Comparison of ENCODE assay signal across 16 cellular contexts in genomic region chr2:6932833-6933232, GRCh38. TPM values are rescaled to one million over a fixed set of nuclear protein-coding genes. Genes with fewer than 3 reads are reported as not detected.
DNase-seq lines count a peak whose midpoint lies in the region; ATAC-seq and TF ChIP-seq lines count a peak whose summit lies in the region.
"Had no signal": no experiment of that assay in that cellular context is flagged by ENCODE, and none has a peak within 500 bp of the region (broad histone marks: within the 10 kb centered on the region; RNA-seq: fewer than 3 reads in every experiment).

No MANE protein-coding gene starts in this region.

- H3K4me3 ChIP-seq in dorsolateral prefrontal cortex: peak overlapping the region; percentile 17 to 71 (median 52)
- H3K4me3 ChIP-seq in psoas muscle: no peak overlapping the region
- H3K4me3 ChIP-seq: BLaER1 treated with 17β-estradiol and CSF1 and Interleukin-3, amounts not matched to agents 10 nM and 100 nM; HAP-1 had no signal

- H3K27ac Mint-ChIP-seq in activated naive CD8-positive, alpha-beta T cell: peak overlapping the region; percentile 17
- no peak overlapping the region for H3K27ac Mint-ChIP-seq in activated naive CD8-positive, alpha-beta T cell treated with anti-CD3 and anti-CD28 coated beads, Interleukin-2, amount 50 U/mL, for 24 hours

- no peaks in the 10 kb centered on the region for H3K9me3 ChIP-seq in psoas muscle
- H3K9me3 ChIP-seq: HAP-1 had no signal

- H3K9me3 Mint-ChIP-seq in activated naive CD8-positive, alpha-beta T cell (ENCODE audit: low read depth): peaks cover 13% of the 10 kb centered on the region
- peaks cover 5% of the 10 kb centered on the region for H3K9me3 Mint-ChIP-seq in activated naive CD8-positive, alpha-beta T cell treated with anti-CD3 and anti-CD28 coated beads, Interleukin-2, amount 50 U/mL, for 24 hours

- H3K27me3 ChIP-seq in dorsolateral prefrontal cortex (no peaks in the 10 kb centered on the region), psoas muscle (ENCODE audit: insufficient read depth in 3 of 3, low read length in 2 of 3) (no peaks in the 10 kb centered on the region)
- H3K27me3 ChIP-seq: BLaER1 treated with 17β-estradiol and CSF1 and Interleukin-3, amounts not matched to agents 10 nM and 100 nM had no signal

- no peaks in the 10 kb centered on the region for H3K36me3 ChIP-seq in psoas muscle (ENCODE audit: insufficient read depth in 1 of 2, low read depth in 1 of 2)
- H3K36me3 ChIP-seq: HAP-1 had no signal

- peaks cover 87% of the 10 kb centered on the region for H3K4me1 Mint-ChIP-seq in activated naive CD8-positive, alpha-beta T cell (ENCODE audit: low read depth)
- H3K4me1 Mint-ChIP-seq in activated naive CD8-positive, alpha-beta T cell treated with anti-CD3 and anti-CD28 coated beads, Interleukin-2, amount 50 U/mL, for 24 hours: peaks cover 56% of the 10 kb centered on the region

- peaks cover 19% of the 10 kb centered on the region for H3K36me3 Mint-ChIP-seq in activated naive CD8-positive, alpha-beta T cell
- peaks cover 21% of the 10 kb centered on the region for H3K36me3 Mint-ChIP-seq in activated naive CD8-positive, alpha-beta T cell treated with anti-CD3 and anti-CD28 coated beads, Interleukin-2, amount 50 U/mL, for 24 hours (ENCODE audit: low read depth)

- H3K4me1 ChIP-seq in psoas muscle: peaks cover 44% of the 10 kb centered on the region

- no peaks in the 10 kb centered on the region for H3K27me3 Mint-ChIP-seq in activated naive CD8-positive, alpha-beta T cell
- H3K27me3 Mint-ChIP-seq in activated naive CD8-positive, alpha-beta T cell treated with anti-CD3 and anti-CD28 coated beads, Interleukin-2, amount 50 U/mL, for 24 hours: no peaks in the 10 kb centered on the region

- 94 to 98% (median 95%) methylated on average over 7 of the region's 7 CpGs for WGBS in psoas muscle, 3 donors

- no peak for ATAC-seq in activated naive CD8-positive, alpha-beta T cell treated with anti-CD3 and anti-CD28 coated beads, Interleukin-2, amount 50 U/mL, for 24 hours
- ATAC-seq in psoas muscle: no peak

- H3K4me3 Mint-ChIP-seq in activated naive CD8-positive, alpha-beta T cell: no peak overlapping the region
- no peak overlapping the region for H3K4me3 Mint-ChIP-seq in activated naive CD8-positive, alpha-beta T cell treated with anti-CD3 and anti-CD28 coated beads, Interleukin-2, amount 50 U/mL, for 24 hours

- TF ChIP-seq CTCF in dorsolateral prefrontal cortex (IDR thresholded peaks at IDR 0.05 in 54 of 56, conservative IDR thresholded peaks at IDR 0.05 in 2 of 56; ENCODE audit: low read depth in 1 of 56, partially characterized antibody in 56 of 56) (peak in 2 of 56 donors; percentile 7 to 15), psoas muscle (IDR thresholded peaks at IDR 0.05) (no peak)

- no peak for DNase-seq in activated naive CD8-positive, alpha-beta T cell treated with anti-CD3 and anti-CD28 coated beads, Interleukin-2, amount 50 U/mL, for 24 hours
- DNase-seq in dorsolateral prefrontal cortex: no peak
- peak; percentile 53 for DNase-seq in midbrain (lab: John Stamatoyannopoulos, UW)
- DNase-seq in SW 1271 (lab: John Stamatoyannopoulos, UW): no peak
- no peak for DNase-seq in retina
- no peak for DNase-seq in psoas muscle
- DNase-seq in T-helper 1 cell: no peak
- DNase-seq: DND-41, NCI-H1105, NCI-H1694, NCI-H345, NCI-H526 treated with DMSO at 0.1 percent for 48 hours had no signal

- H3K27ac ChIP-seq in dorsolateral prefrontal cortex (peak overlapping the region in 58 of 59 donors; percentile 47 to 95 (median 88)), psoas muscle (no peak overlapping the region)
- H3K27ac ChIP-seq: BLaER1 treated with 17β-estradiol and CSF1 and Interleukin-3, amounts not matched to agents 10 nM and 100 nM; RWPE1 had no signal

- intact Hi-C loops in dorsolateral prefrontal cortex (cut with DNase I): no loop called here
- intact Hi-C loops in psoas muscle (cut with DNase I): no loop called here

RNA-seq across cellular contexts. Expression of gene RNF144A, which starts 15.6 kb away (rescaled TPM):
- 100 to 1,000 TPM in 23 of 120 experiments, 10 to 100 TPM in 97; 49.5 to 144 (median 83.6) TPM for total RNA-seq in dorsolateral prefrontal cortex
- total RNA-seq in psoas muscle: 10 to 100 TPM in 2 of 4 donors, 1 to 10 TPM in 2; 8.2 to 15.6 (median 11.9) TPM
- 1 to 10 TPM; 2.4 to 8.7 (median 5.4) TPM for polyA plus RNA-seq in psoas muscle

RNA-seq across cellular contexts. Expression of gene RSAD2, which starts 55.3 kb away (rescaled TPM):
- total RNA-seq in dorsolateral prefrontal cortex: 10 to 100 TPM in 27 of 120 experiments, 1 to 10 TPM in 93; 2.4 to 51.2 (median 7.7) TPM
- 1 to 10 TPM; 1.7 to 3.1 (median 2.6) TPM for total RNA-seq in psoas muscle
- 1 to 10 TPM in 2 of 3 donors, under 1 TPM in 1; 0.95 to 2.7 (median 2.1) TPM for polyA plus RNA-seq in psoas muscle
